Comparison of ENCODE assay signal across 25 cellular contexts in the genomic region with DNA sequence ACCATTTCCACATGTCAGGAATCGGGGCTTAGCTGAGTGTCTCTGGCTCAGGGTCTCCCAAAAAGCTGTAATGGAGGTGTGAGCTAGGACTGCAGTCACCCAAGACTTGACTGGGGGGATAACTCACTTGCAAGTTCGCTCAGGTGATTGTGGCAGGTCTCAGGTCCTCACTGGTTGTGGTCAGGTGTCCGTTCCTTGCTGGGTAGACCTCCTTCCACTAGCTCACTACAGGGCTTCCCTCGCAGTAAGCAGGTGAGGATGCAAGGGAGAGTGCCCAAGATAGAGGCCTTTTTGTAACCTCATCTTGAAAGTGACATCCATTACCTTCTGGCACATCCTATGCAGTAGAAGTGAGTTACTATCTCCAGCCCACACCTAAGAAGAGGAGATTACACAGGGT. TPM values are rescaled to one million over a fixed set of nuclear protein-coding genes. Genes with fewer than 3 reads are reported as not detected.
DNase-seq lines count a peak whose midpoint lies in the region; ATAC-seq, FAIRE-seq and TF ChIP-seq lines count a peak whose summit lies in the region.
"Had no signal": no experiment of that assay in that cellular context is flagged by ENCODE, and none has a peak within 500 bp of the region (broad histone marks: within the 10 kb centered on the region; RNA-seq: fewer than 3 reads in every experiment).

No MANE protein-coding gene starts in this region.

- no peak overlapping the region for H3K4me2 ChIP-seq in K562 (ENCODE audit: insufficient read depth, low read length)
- H3K4me2 ChIP-seq: A549, BLaER1 had no signal

- H3K27ac ChIP-seq in K562 (ENCODE audit: extremely low read depth, low read depth, low read length) (no peak overlapping the region), esophagus muscularis mucosa (replicated peaks in 1 of 4) (no peak overlapping the region), A673 (ENCODE audit: low read depth, low read length, poor library complexity, severe bottlenecking) (no peak overlapping the region)
- H3K27ac ChIP-seq: A549, BLaER1 had no signal

- H3K27me3 ChIP-seq in K562 (ENCODE audit: control insufficient read depth in 2 of 2, insufficient read depth in 2 of 2, low read length in 2 of 2), result peaks cover 34 to 57% of the 10 kb centered on the region in 2 experiments
- H3K27me3 ChIP-seq in esophagus muscularis mucosa, result no peaks in the 10 kb centered on the region
- H3K27me3 ChIP-seq in A673 (replicated peaks; ENCODE audit: insufficient read depth, low read depth, low read length, poor library complexity), result no peaks in the 10 kb centered on the region
- H3K27me3 ChIP-seq: BE2C, BLaER1 had no signal

- no peaks in the 10 kb centered on the region for H3K9me3 ChIP-seq in K562 (replicated peaks; ENCODE audit: control insufficient read depth, insufficient read depth, low read depth, low read length)
- no peaks in the 10 kb centered on the region for H3K9me3 ChIP-seq in esophagus muscularis mucosa
- no peaks in the 10 kb centered on the region for H3K9me3 ChIP-seq in A673 (ENCODE audit: low read depth, low read length, poor library complexity, severe bottlenecking)
- H3K9me3 ChIP-seq: A549, BE2C, BLaER1 had no signal

- no peak for TF ChIP-seq POLR2A in K562 (conservative IDR thresholded peaks at IDR 0.05)
- TF ChIP-seq POLR2A in esophagus muscularis mucosa (IDR thresholded peaks at IDR 0.05; ENCODE audit: low read depth), result no peak

- intact Hi-C loops in K562 (cut with micrococcal nuclease) (no loop called here), esophagus muscularis mucosa (cut with DNase I) (no loop called here), posterior vena cava (cut with DNase I) (no loop called here), A673 (cut with micrococcal nuclease; ENCODE audit: unreplicated experiment) (no loop called here)

- ATAC-seq in K562 (no peak), HG03469 (IDR thresholded peaks at IDR 0.05; ENCODE audit: unreplicated experiment) (no peak)
- ATAC-seq: A549 had no signal

- H2AFZ ChIP-seq in K562 (ENCODE audit: low read depth, low read length), result no peak overlapping the region

- POLR2A ChIA-PET in K562 (lab: Yijun Ruan, JAX), result interaction anchor here (0.6 kb wide), 1 partner anchor 789 kb away, joined by 3 read pairs; no protein-coding TSS in a partner anchor
- POLR2A ChIA-PET in A673 (lab: Charles Lee; ENCODE audit: low non-redundant PET), result no interaction called here

- no peaks in the 10 kb centered on the region for H3K9me1 ChIP-seq in K562 (ENCODE audit: control insufficient read depth, insufficient read depth, low read length)

- H3K4me3 ChIP-seq in K562 (no peak overlapping the region), esophagus muscularis mucosa (no peak overlapping the region), A673 (ENCODE audit: low read depth, low read length, poor library complexity, severe bottlenecking) (no peak overlapping the region)
- H3K4me3 ChIP-seq: A549, BLaER1 had no signal

- no peak for TF ChIP-seq EP300 in K562 (IDR thresholded peaks at IDR 0.05; ENCODE audit: low read length)
- no peak for TF ChIP-seq EP300 in esophagus muscularis mucosa (IDR thresholded peaks at IDR 0.05)

- H3K9ac ChIP-seq in K562 (ENCODE audit: insufficient read depth in 1 of 2, low read depth in 2 of 2, low read length in 2 of 2), result no peak overlapping the region
- H3K9ac ChIP-seq: BLaER1 had no signal

- DNase-seq in GM10266 (ENCODE audit: extremely low spot score), result peak; percentile 2
- DNase-seq in K562 (ENCODE audit: extremely low read depth in 1 of 4, low spot score in 3 of 4), result no peak
- peak; percentile 64 for DNase-seq in esophagus muscularis mucosa (ENCODE audit: extremely low spot score)
- DNase-seq in posterior vena cava (ENCODE audit: low spot score), result peak; percentile 35
- no peak for DNase-seq in A673 (ENCODE audit: low spot score)
- DNase-seq in 8988T, result no peak
- DNase-seq: ACHN; BE2C; C1 segment of cervical spinal cord; CD4-positive, alpha-beta memory T cell; CD4-positive, CD25-positive, alpha-beta regulatory T cell; CD8-positive, alpha-beta memory T cell; COR-L47; DMS 273 treated with DMSO at 0.1 percent for 48 hours; DMS153; DMS53; DMS79; DND-41; EL; GDM1 had no signal

- CTCF ChIA-PET in K562 (lab: Yijun Ruan, JAX; ENCODE audit: low intra/inter-chr PET ratio), result no interaction called here
- CTCF ChIA-PET in A673 (lab: Charles Lee), result no interaction called here

- TF ChIP-seq CTCF in GM10266 (IDR thresholded peaks at IDR 0.05; ENCODE audit: control insufficient read depth, insufficient read depth, low read depth, missing control alignments) (no peak), K562 (IDR thresholded peaks at IDR 0.05 in 2 of 3, conservative IDR thresholded peaks at IDR 0.05 in 1 of 3; ENCODE audit: insufficient read depth in 2 of 3, low read depth in 1 of 3, low read length in 3 of 3) (no peak), esophagus muscularis mucosa (IDR thresholded peaks at IDR 0.05) (no peak), A673 (conservative IDR thresholded peaks at IDR 0.05; ENCODE audit: low read depth, low read length) (no peak)

- no peaks in the 10 kb centered on the region for H3K79me2 ChIP-seq in K562 (ENCODE audit: control insufficient read depth, insufficient read depth, low read length)

- H3K36me3 ChIP-seq in K562 (ENCODE audit: control insufficient read depth, insufficient read depth, low read length) (no peaks in the 10 kb centered on the region), esophagus muscularis mucosa (no peaks in the 10 kb centered on the region), A673 (ENCODE audit: insufficient read depth, low read length, poor library complexity, severe bottlenecking) (no peaks in the 10 kb centered on the region)
- H3K36me3 ChIP-seq: BE2C, BLaER1 had no signal

- in situ Hi-C loops in K562 (cut with MboI), result no loop called here

- BruUV-seq in K562 (replicated peaks; lab: Mats Ljungman, UMichigan), result no TSS peak
- BruUV-seq in A673 (replicated peaks; lab: Mats Ljungman, UMichigan), result no TSS peak

- no peak for TF ChIP-seq RAD21 in K562 (CRISPR knock-in tag; conservative IDR thresholded peaks at IDR 0.05 in 1 of 2, IDR thresholded peaks at IDR 0.05 in 1 of 2)

- no peaks in the 10 kb centered on the region for H3K4me1 ChIP-seq in K562 (replicated peaks in 1 of 2; ENCODE audit: control insufficient read depth in 2 of 2, insufficient read depth in 2 of 2, low read length in 2 of 2)
- no peaks in the 10 kb centered on the region for H3K4me1 ChIP-seq in esophagus muscularis mucosa
- H3K4me1 ChIP-seq in A673 (ENCODE audit: insufficient read depth, low read length, poor library complexity, severe bottlenecking), result no peaks in the 10 kb centered on the region
- H3K4me1 ChIP-seq: A549, BE2C, BLaER1 had no signal

- WGBS in K562 (ENCODE audit: insufficient coverage, low coverage, missing lambda C conversion rate), result 1% methylated on average over 4 of the region's 4 CpGs
- WGBS in esophagus muscularis mucosa, result 94% methylated on average over 2 of the region's 4 CpGs

- FAIRE-seq in K562 (lab: Jason Lieb, UNC), result peak; percentile 46
- FAIRE-seq: A549, GM12891, GM19239 had no signal

- H4K20me1 ChIP-seq in K562 (replicated peaks; ENCODE audit: control insufficient read depth, insufficient read depth, low read length), result no peaks in the 10 kb centered on the region
- H4K20me1 ChIP-seq: BLaER1 had no signal

RNA-seq across cellular contexts. Expression of gene C11orf58, which starts 29.5 kb away (rescaled TPM):
- total RNA-seq in K562 (2011; cell fraction: chromatin; rRNA removed; ENCODE audit: low replicate concordance), result 28.1 and 89.9 TPM in 2 replicates
- 17.8 and 20.7 TPM in 2 replicates for total RNA-seq in K562 (2011; cell fraction: nucleolus; rRNA removed)
- total RNA-seq in K562 (2011; cell fraction: nucleoplasm; rRNA removed), result 48.6 and 82.8 TPM in 2 replicates
- 188 and 247 TPM in 2 replicates for total RNA-seq in K562 (2014; rRNA removed)
- total RNA-seq in K562 (2014; rRNA removed; fragmentation: Illumina TruSeq; extraction: Trizol), result 196 and 207 TPM in 2 replicates
- total RNA-seq in K562 (2015; rRNA removed; fragmentation: Illumina TruSeq; extraction: Trizol), result 231 and 248 TPM in 2 replicates
- total RNA-seq in K562 (2021), result 96.4 and 104 TPM in 2 replicates
- polyA plus RNA-seq in K562 (2011; rRNA removed), result 97.4 and 130 TPM in 2 replicates
- 33.8 and 65.3 TPM in 2 replicates for polyA plus RNA-seq in K562 (2011; cell fraction: cytosol; rRNA removed)
- polyA plus RNA-seq in K562 (2011; cell fraction: nucleus; rRNA removed), result 35.2 and 44.8 TPM in 2 replicates
- 116 and 260 TPM in 2 replicates for polyA plus RNA-seq in K562 (2012)
- polyA plus RNA-seq in K562 (2014; fragmentation: Illumina TruSeq; extraction: Trizol), result 232 and 243 TPM in 2 replicates
- polyA plus RNA-seq in K562 (2014; fragmentation: Nextera tagmentation; extraction: Ambion mirVana), result 100 to 1,000 TPM; 395 to 421 TPM
- 226 and 273 TPM in 2 replicates for polyA plus RNA-seq in K562 (2014; rRNA removed)
- 132 and 155 TPM in 2 replicates for polyA minus RNA-seq in K562 (2011; rRNA and poly(A)+ RNA removed)
- polyA minus RNA-seq in K562 (2011; cell fraction: cytosol; rRNA and poly(A)+ RNA removed), result 90.8 and 103 TPM in 2 replicates
- polyA minus RNA-seq in K562 (2011; cell fraction: nucleus; rRNA and poly(A)+ RNA removed), result 25.6 and 53.9 TPM in 2 replicates
- 100 to 1,000 TPM; 144 to 202 (median 175) TPM for total RNA-seq in esophagus muscularis mucosa
- total RNA-seq in posterior vena cava, result 100 to 1,000 TPM; 100 to 101 TPM
- total RNA-seq in A673 (2021), result 153 and 171 TPM in 2 replicates

Comparison
In these comparisons a context has a peak if more than half of its experiments do, and no peak if none do; other contexts are left out.
1. DNase-seq: peak in GM10266 (single experiment), esophagus muscularis mucosa (single experiment) and posterior vena cava (single experiment); none in K562 (0 of 4), A673 (single experiment) and 8988T (single experiment).